ENCODE assay signal across 1 cellular context in the genomic region with DNA sequence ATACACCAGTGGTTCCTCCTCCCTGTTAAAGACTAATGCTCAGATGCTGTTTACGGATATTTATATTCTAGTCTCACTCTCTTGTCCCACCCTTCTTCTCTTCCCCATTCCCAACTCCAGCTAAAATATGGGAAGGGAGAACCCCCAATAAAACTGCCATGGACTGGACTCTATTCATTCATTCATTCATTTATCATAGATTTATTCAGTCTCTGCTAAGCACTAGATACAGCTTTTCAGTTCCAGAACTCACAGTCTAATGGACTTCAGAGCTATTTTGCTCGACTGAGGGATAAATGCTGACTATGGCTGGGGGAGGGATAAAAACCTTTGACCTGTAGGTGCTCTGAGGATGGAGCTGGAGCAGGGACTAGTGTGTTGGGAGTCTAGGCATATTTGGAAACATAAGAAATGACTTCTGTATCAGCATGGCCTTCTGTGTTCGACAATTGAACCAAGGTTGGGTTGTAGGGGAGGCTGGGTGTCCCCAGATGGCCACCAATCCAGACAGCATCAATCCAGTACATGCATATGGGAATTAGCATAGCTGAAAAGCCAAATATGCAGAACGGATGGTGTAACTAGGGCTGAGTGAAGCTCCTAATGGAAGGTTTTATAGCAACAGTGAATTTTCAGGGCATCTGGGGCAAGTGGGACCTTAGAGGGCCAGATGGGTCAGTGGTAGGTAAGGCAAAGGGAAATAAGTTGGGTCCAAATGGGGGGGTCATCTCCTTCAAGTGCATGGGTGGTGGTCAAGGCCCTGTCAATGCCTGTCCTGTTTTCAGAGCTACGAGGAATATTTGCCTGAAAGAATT.
TF ChIP-seq lines count a peak whose summit lies in the region.

No MANE protein-coding gene starts in this region.

TF ChIP-seq in IMR-90, 13 proteins besides CTCF, POLR2A, EP300 and RAD21:
- TF ChIP-seq NFE2L2 (IDR thresholded peaks at IDR 0.05; ENCODE audit: low read depth, low read length) (no peak), CEBPB (IDR thresholded peaks at IDR 0.05; ENCODE audit: low read depth, low read length) (no peak), BHLHE40 (IDR thresholded peaks at IDR 0.05; ENCODE audit: low read depth, low read length) (no peak), MAFK (IDR thresholded peaks at IDR 0.05; ENCODE audit: low read depth, low read length) (no peak), MAZ (IDR thresholded peaks at IDR 0.05; ENCODE audit: borderline replicate concordance, low read depth, low read length) (no peak), FOS (IDR thresholded peaks at IDR 0.05; ENCODE audit: low read depth, low read length) (no peak), MXI1 (IDR thresholded peaks at IDR 0.05; ENCODE audit: borderline replicate concordance, low read depth, low read length) (no peak), SMC3 (IDR thresholded peaks at IDR 0.05; ENCODE audit: low read depth, low read length) (no peak), CHD1 (IDR thresholded peaks at IDR 0.05; ENCODE audit: low read depth, low read length) (no peak), RCOR1 (IDR thresholded peaks at IDR 0.05; ENCODE audit: insufficient replicate concordance, low read length) (no peak), RFX5 (IDR thresholded peaks at IDR 0.05; ENCODE audit: low read depth, low read length) (no peak)
- TF ChIP-seq, protein P1, sequence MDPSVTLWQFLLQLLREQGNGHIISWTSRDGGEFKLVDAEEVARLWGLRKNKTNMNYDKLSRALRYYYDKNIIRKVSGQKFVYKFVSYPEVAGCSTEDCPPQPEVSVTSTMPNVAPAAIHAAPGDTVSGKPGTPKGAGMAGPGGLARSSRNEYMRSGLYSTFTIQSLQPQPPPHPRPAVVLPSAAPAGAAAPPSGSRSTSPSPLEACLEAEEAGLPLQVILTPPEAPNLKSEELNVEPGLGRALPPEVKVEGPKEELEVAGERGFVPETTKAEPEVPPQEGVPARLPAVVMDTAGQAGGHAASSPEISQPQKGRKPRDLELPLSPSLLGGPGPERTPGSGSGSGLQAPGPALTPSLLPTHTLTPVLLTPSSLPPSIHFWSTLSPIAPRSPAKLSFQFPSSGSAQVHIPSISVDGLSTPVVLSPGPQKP (IDR thresholded peaks at IDR 0.05; ENCODE audit: borderline replicate concordance, low read depth, low read length): no peak
- TF ChIP-seq, protein P2, sequence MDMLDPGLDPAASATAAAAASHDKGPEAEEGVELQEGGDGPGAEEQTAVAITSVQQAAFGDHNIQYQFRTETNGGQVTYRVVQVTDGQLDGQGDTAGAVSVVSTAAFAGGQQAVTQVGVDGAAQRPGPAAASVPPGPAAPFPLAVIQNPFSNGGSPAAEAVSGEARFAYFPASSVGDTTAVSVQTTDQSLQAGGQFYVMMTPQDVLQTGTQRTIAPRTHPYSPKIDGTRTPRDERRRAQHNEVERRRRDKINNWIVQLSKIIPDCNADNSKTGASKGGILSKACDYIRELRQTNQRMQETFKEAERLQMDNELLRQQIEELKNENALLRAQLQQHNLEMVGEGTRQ (IDR thresholded peaks at IDR 0.05; ENCODE audit: low read depth, low read length): no peak
